In genomic region chr1:94259635-94260289, GRCh38 we compare ENCODE assay signal across 1 cellular context.
TF ChIP-seq lines count a peak whose summit lies in the region.

No MANE protein-coding gene starts in this region.

TF ChIP-seq in HCT116, 20 proteins besides CTCF, POLR2A, EP300 and RAD21 (continued from another document):
- TF ChIP-seq SIN3A (IDR thresholded peaks at IDR 0.05; ENCODE audit: low read depth), result no peak
- TF ChIP-seq SRF (IDR thresholded peaks at IDR 0.05; ENCODE audit: low read depth), result no peak
- peak; percentile 12; the same call in 1 of the 2 replicates for TF ChIP-seq SP1 (IDR thresholded peaks at IDR 0.05; ENCODE audit: low read depth)
TF ChIP-seq in HCT116: peak in this region for 1.
